14 cellular contexts compared by ENCODE assay signal in genomic region chr9:86324308-86324707, GRCh38. TPM values are rescaled to one million over a fixed set of nuclear protein-coding genes. Genes with fewer than 3 reads are reported as not detected.
DNase-seq lines count a peak whose midpoint lies in the region; ATAC-seq and TF ChIP-seq lines count a peak whose summit lies in the region.
"Had no signal": no experiment of that assay in that cellular context is flagged by ENCODE, and none has a peak within 500 bp of the region (broad histone marks: within the 10 kb centered on the region; RNA-seq: fewer than 3 reads in every experiment).

No MANE protein-coding gene starts in this region.

- ATAC-seq in GM21723 (IDR thresholded peaks at IDR 0.05; ENCODE audit: unreplicated experiment): peak; percentile 79
- ATAC-seq in HG02970 (IDR thresholded peaks at IDR 0.05; ENCODE audit: low FRiP score, unreplicated experiment): no peak

- H3K9me3 ChIP-seq in SJSA1 (replicated peaks): no peaks in the 10 kb centered on the region
- H3K9me3 ChIP-seq: BLaER1, upper lobe of left lung had no signal

- peaks cover 61% of the 10 kb centered on the region for H3K4me1 ChIP-seq in SJSA1 (replicated peaks)
- H3K4me1 ChIP-seq: BLaER1, upper lobe of left lung had no signal

- peak overlapping the region; percentile 89 for H3K27ac ChIP-seq in SJSA1
- H3K27ac ChIP-seq in coronary artery: no peak overlapping the region
- H3K27ac ChIP-seq: BLaER1, upper lobe of left lung had no signal

- H3K4me3 ChIP-seq in AG10803 (ENCODE audit: low read length): no peak overlapping the region
- H3K4me3 ChIP-seq in SJSA1: no peak overlapping the region
- H3K4me3 ChIP-seq in foreskin fibroblast (ENCODE audit: low read depth in 1 of 2, low read length in 2 of 2): no peak overlapping the region
- H3K4me3 ChIP-seq in coronary artery: no peak overlapping the region
- H3K4me3 ChIP-seq: BLaER1, upper lobe of left lung had no signal

- H3K27me3 ChIP-seq in SJSA1 (replicated peaks): no peaks in the 10 kb centered on the region; the same call in 1 of the 2 replicates
- H3K27me3 ChIP-seq: BLaER1, upper lobe of left lung had no signal

- H3K36me3 ChIP-seq in SJSA1: peaks cover 80% of the 10 kb centered on the region

- peak; percentile 80 for DNase-seq in AG10803 (ENCODE audit: low read depth)
- DNase-seq in SJSA1 (ENCODE audit: low read depth in 1 of 2, low spot score in 2 of 2): no peak
- DNase-seq in foreskin fibroblast: peak; percentile 52 to 79
- DNase-seq in SIG-M5 (lab: John Stamatoyannopoulos, UW): no peak
- DNase-seq in coronary artery (ENCODE audit: low spot score): no peak
- DNase-seq in NCI-H1092 (lab: John Stamatoyannopoulos, UW): no peak
- DNase-seq: activated CD4-positive, alpha-beta T cell treated with anti-CD3 and anti-CD28 coated beads, Interleukin-2, amount 50 U/mL, for 4 hours; dermis blood vessel endothelial cell; mammary epithelial cell; NCI-H82; upper lobe of left lung had no signal

- TF ChIP-seq CTCF in AG10803 (conservative IDR thresholded peaks at IDR 0.05; ENCODE audit: low read length) (no peak), foreskin fibroblast (IDR thresholded peaks at IDR 0.05; ENCODE audit: low read depth, low read length) (no peak), coronary artery (IDR thresholded peaks at IDR 0.05) (no peak)

RNA-seq across cellular contexts. Expression of gene TUT7, which starts 29.9 kb away (rescaled TPM):
- total RNA-seq in SJSA1 (2014; rRNA removed; shearing (Covaris generic)): 11.5 and 21.6 TPM in 2 replicates

RNA-seq across cellular contexts. Expression of gene ISCA1, which starts 42.0 kb away (rescaled TPM):
- 41.9 and 60.0 TPM in 2 replicates for total RNA-seq in SJSA1 (2014; rRNA removed; shearing (Covaris generic))

Comparison
In these comparisons a context has a peak if more than half of its experiments do, and no peak if none do; other contexts are left out.
1. DNase-seq: peak in AG10803 (single experiment) and foreskin fibroblast (2 of 2); none in SJSA1 (0 of 2), SIG-M5 (single experiment), coronary artery (single experiment) and NCI-H1092 (single experiment).